ENCODE assay signal across 10 cellular contexts in genomic region chr16:4882633-4883285, GRCh38. TPM values are rescaled to one million over a fixed set of nuclear protein-coding genes. Genes with fewer than 3 reads are reported as not detected.
DNase-seq lines count a peak whose midpoint lies in the region; ATAC-seq and TF ChIP-seq lines count a peak whose summit lies in the region.
"Had no signal": no experiment of that assay in that cellular context is flagged by ENCODE, and none has a peak within 500 bp of the region (broad histone marks: within the 10 kb centered on the region; RNA-seq: fewer than 3 reads in every experiment).

No MANE protein-coding gene starts in this region.

- no peak overlapping the region for H3K4me3 Mint-ChIP-seq in endodermal cell
- H3K4me3 Mint-ChIP-seq: dendritic cell treated with granulocyte-macrophage colony-stimulating factor and Interleukin-4, amounts not matched to agents 40 ng/mL and 50 ng/mL, for 4 days; GM23338 had no signal

- no peak overlapping the region for H3K4me3 ChIP-seq in endodermal cell (ENCODE audit: low read length)
- no peak overlapping the region for H3K4me3 ChIP-seq in osteoblast (ENCODE audit: insufficient read depth, low read length)
- H3K4me3 ChIP-seq: GM23338 had no signal

- no peak overlapping the region for H2AFZ ChIP-seq in osteoblast (ENCODE audit: low read length)
- H2AFZ ChIP-seq: GM23338 had no signal

- no peaks in the 10 kb centered on the region for H3K9me3 Mint-ChIP-seq in endodermal cell
- H3K9me3 Mint-ChIP-seq: dendritic cell treated with granulocyte-macrophage colony-stimulating factor and Interleukin-4, amounts not matched to agents 40 ng/mL and 50 ng/mL, for 4 days; GM23338 had no signal

- peaks cover 15% of the 10 kb centered on the region for H4K20me1 ChIP-seq in osteoblast (ENCODE audit: insufficient read depth, low read length)

- H3K4me2 ChIP-seq in osteoblast (ENCODE audit: insufficient read depth, low read length), result no peak overlapping the region
- H3K4me2 ChIP-seq: GM23338 had no signal

- H3K27ac ChIP-seq in endodermal cell (ENCODE audit: low read depth, low read length), result no peak overlapping the region
- no peak overlapping the region for H3K27ac ChIP-seq in osteoblast (ENCODE audit: low read depth, low read length)

- no peaks in the 10 kb centered on the region for H3K79me2 ChIP-seq in osteoblast (ENCODE audit: insufficient read depth, low read length)

- H3K9ac ChIP-seq in endodermal cell (ENCODE audit: extremely low read depth, low read length, poor library complexity, severe bottlenecking), result no peak overlapping the region

- TF ChIP-seq CTCF in endodermal cell (conservative IDR thresholded peaks at IDR 0.05) (no peak), osteoblast (IDR thresholded peaks at IDR 0.05; ENCODE audit: extremely low read depth, low read depth, low read length) (no peak)

- peak; percentile 46 for DNase-seq in EL
- DNase-seq in NCI-H226, result peak; percentile 98
- no peak for DNase-seq in endodermal cell
- peak; percentile 79 for DNase-seq in osteoblast (ENCODE audit: insufficient read length, low spot score, missing footprints)
- no peak for DNase-seq in activated naive CD4-positive, alpha-beta T cell treated with anti-CD3 and anti-CD28 coated beads, Interleukin-2, amount 50 U/mL, for 16 hours

- H3K4me1 ChIP-seq in endodermal cell (ENCODE audit: control insufficient read depth, insufficient read depth, low read length), result peaks cover 6% of the 10 kb centered on the region
- peaks cover 7% of the 10 kb centered on the region for H3K4me1 ChIP-seq in osteoblast (ENCODE audit: insufficient read depth, low read length)

- ATAC-seq in GM19395 (IDR thresholded peaks at IDR 0.05; ENCODE audit: unreplicated experiment) (no peak), HG03196 (IDR thresholded peaks at IDR 0.05; ENCODE audit: unreplicated experiment) (no peak), GM21447 (IDR thresholded peaks at IDR 0.05; ENCODE audit: unreplicated experiment) (no peak)
- ATAC-seq: GM23338 had no signal

- H3K27ac Mint-ChIP-seq in endodermal cell, result peak overlapping the region; percentile 59
- H3K27ac Mint-ChIP-seq: dendritic cell treated with granulocyte-macrophage colony-stimulating factor and Interleukin-4, amounts not matched to agents 40 ng/mL and 50 ng/mL, for 4 days; GM23338 had no signal

- H3K27me3 ChIP-seq in endodermal cell (ENCODE audit: control insufficient read depth, insufficient read depth, low read length, poor library complexity, severe bottlenecking) (no peaks in the 10 kb centered on the region), osteoblast (ENCODE audit: insufficient read depth, low read length) (no peaks in the 10 kb centered on the region)

- WGBS in endodermal cell (ENCODE audit: insufficient coverage in 1 of 2, insufficient read length in 1 of 2), 2 experiments, result 92 to 97% methylated on average over 8 to 11 of the region's 11 CpGs

- peaks cover 86% of the 10 kb centered on the region for H3K36me3 Mint-ChIP-seq in endodermal cell (ENCODE audit: low read depth)

- H3K4me1 Mint-ChIP-seq in endodermal cell, result peaks cover 5% of the 10 kb centered on the region
- H3K4me1 Mint-ChIP-seq: GM23338 had no signal

- peaks cover 83% of the 10 kb centered on the region for H3K36me3 ChIP-seq in endodermal cell (ENCODE audit: control insufficient read depth, insufficient read depth, low read length)
- peaks cover 82% of the 10 kb centered on the region for H3K36me3 ChIP-seq in osteoblast (ENCODE audit: insufficient read depth, low read length)

- H3K27me3 Mint-ChIP-seq in endodermal cell (ENCODE audit: insufficient read depth), result no peaks in the 10 kb centered on the region
- H3K27me3 Mint-ChIP-seq: dendritic cell treated with granulocyte-macrophage colony-stimulating factor and Interleukin-4, amounts not matched to agents 40 ng/mL and 50 ng/mL, for 4 days had no signal

- no peaks in the 10 kb centered on the region for H3K9me3 ChIP-seq in endodermal cell (ENCODE audit: control insufficient read depth, low read length)
- no peaks in the 10 kb centered on the region for H3K9me3 ChIP-seq in osteoblast (ENCODE audit: low read depth, low read length)

RNA-seq across cellular contexts. Expression of gene UBN1, which starts 35.5 kb away (rescaled TPM):
- total RNA-seq in endodermal cell (10 to 100 TPM; 36.8 to 46.7 TPM), osteoblast (34.5 and 38.4 TPM in 2 replicates)
- 26.9 TPM for polyA plus RNA-seq in endodermal cell (2013, experiment 1 of 2)
- polyA plus RNA-seq in endodermal cell (2013, experiment 2 of 2), result 28.6 TPM

RNA-seq across cellular contexts. Expression of gene GLYR1, which starts 35.7 kb away (rescaled TPM):
- 100 to 1,000 TPM in 1 of 2 donors, 10 to 100 TPM in 1; 99.3 to 108 TPM for total RNA-seq in endodermal cell
- 65.6 TPM for polyA plus RNA-seq in endodermal cell (2013, experiment 1 of 2)
- polyA plus RNA-seq in endodermal cell (2013, experiment 2 of 2), result 61.7 TPM
- 48.0 and 48.1 TPM in 2 replicates for total RNA-seq in osteoblast

RNA-seq across cellular contexts. Expression of gene PPL, which starts 54.2 kb away (rescaled TPM):
- total RNA-seq in endodermal cell (10 to 100 TPM; 37.8 to 48.5 TPM), osteoblast (24.2 and 27.1 TPM in 2 replicates)
- polyA plus RNA-seq in endodermal cell (2013, experiment 1 of 2), result 4.7 TPM
- polyA plus RNA-seq in endodermal cell (2013, experiment 2 of 2), result 3.6 TPM

Comparison
In these comparisons a context has a peak if more than half of its experiments do, and no peak if none do; other contexts are left out.
1. DNase-seq: peak in EL (single experiment), NCI-H226 (single experiment) and osteoblast (single experiment); none in endodermal cell (single experiment) and activated naive CD4-positive, alpha-beta T cell treated with anti-CD3 and anti-CD28 coated beads, Interleukin-2, amount 50 U/mL, for 16 hours (single experiment).